9 cellular contexts compared by ENCODE assay signal in genomic region chr4:134085525-134085924, GRCh38.
"Had no signal": no experiment of that assay in that cellular context is flagged by ENCODE, and none has a peak within 500 bp of the region (broad histone marks: within the 10 kb centered on the region; RNA-seq: fewer than 3 reads in every experiment).

No MANE protein-coding gene starts in this region.

- H3K4me3 ChIP-seq: K562 had no signal

- H3K4me3 Mint-ChIP-seq: IgD-negative memory B cell had no signal

- DNase-seq: IMR-90, KBM-7, KG1 had no signal

- H3K27ac Mint-ChIP-seq: IgD-negative memory B cell had no signal

- H3K27ac ChIP-seq: HL-60, KMS-11 had no signal

- ATAC-seq: HepG2, K562 had no signal

- H3K9ac ChIP-seq: KMS-11 had no signal

- H3K27me3 Mint-ChIP-seq: IgD-negative memory B cell had no signal

- H3K4me1 Mint-ChIP-seq: IgD-negative memory B cell had no signal

- H3K4me2 ChIP-seq: KMS-11 had no signal

- H3K36me3 Mint-ChIP-seq: IgD-negative memory B cell had no signal

- FAIRE-seq: HepG2, HTR-8/SVneo, K562 had no signal
